ENCODE assay signal across 1 cellular context in genomic region chr5:68375540-68375939, GRCh38.
TF ChIP-seq lines count a peak whose summit lies in the region.

No MANE protein-coding gene starts in this region.

TF ChIP-seq in HepG2, 621 proteins besides CTCF, POLR2A, EP300 and RAD21 (continued from another document):
- no peak for TF ChIP-seq TFDP2 (CRISPR knock-in tag; IDR thresholded peaks at IDR 0.05)
- TF ChIP-seq, protein P1, sequence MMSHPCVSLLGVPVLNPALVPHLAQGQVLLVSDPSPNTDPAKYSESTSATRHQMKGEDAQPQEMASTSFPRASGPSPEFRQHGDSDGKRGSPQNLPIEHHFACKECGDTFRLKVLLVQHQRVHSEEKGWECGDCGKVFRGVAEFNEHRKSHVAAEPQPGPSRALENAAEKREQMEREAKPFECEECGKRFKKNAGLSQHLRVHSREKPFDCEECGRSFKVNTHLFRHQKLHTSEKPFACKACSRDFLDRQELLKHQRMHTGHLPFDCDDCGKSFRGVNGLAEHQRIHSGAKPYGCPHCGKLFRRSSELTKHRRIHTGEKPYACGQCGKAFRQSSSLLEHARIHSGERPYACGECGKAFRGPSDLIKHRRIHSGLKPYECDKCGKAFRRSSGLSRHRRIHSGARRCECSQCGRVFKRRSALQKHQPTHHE (CRISPR knock-in tag; IDR thresholded peaks at IDR 0.05; ENCODE audit: borderline replicate concordance) = no peak
- no peak for TF ChIP-seq ZNF382 (CRISPR knock-in tag; IDR thresholded peaks at IDR 0.05; ENCODE audit: borderline replicate concordance)
- TF ChIP-seq ZNF34 (CRISPR knock-in tag; IDR thresholded peaks at IDR 0.05; ENCODE audit: borderline replicate concordance) = no peak
- no peak for TF ChIP-seq MIER3 (CRISPR knock-in tag; IDR thresholded peaks at IDR 0.05; ENCODE audit: borderline replicate concordance)
- TF ChIP-seq ZNF160 (CRISPR knock-in tag; IDR thresholded peaks at IDR 0.05) = no peak
- no peak for TF ChIP-seq ZBTB10 (CRISPR knock-in tag; IDR thresholded peaks at IDR 0.05; ENCODE audit: borderline replicate concordance)
- TF ChIP-seq ELF1 (CRISPR knock-in tag; IDR thresholded peaks at IDR 0.05) = no peak
- TF ChIP-seq ZSCAN29 (CRISPR knock-in tag; conservative IDR thresholded peaks at IDR 0.05) = no peak
- TF ChIP-seq SIX4 (CRISPR knock-in tag; IDR thresholded peaks at IDR 0.05) = no peak
- TF ChIP-seq FOXK1 (CRISPR knock-in tag; IDR thresholded peaks at IDR 0.05; ENCODE audit: borderline replicate concordance, low read depth) = no peak
